In genomic region chr2:33350632-33351031, GRCh38 we compare ENCODE assay signal across 35 cellular contexts.
"Had no signal": no experiment of that assay in that cellular context is flagged by ENCODE, and none has a peak within 500 bp of the region (broad histone marks: within the 10 kb centered on the region; RNA-seq: fewer than 3 reads in every experiment).

No MANE protein-coding gene starts in this region.

- DNase-seq: Karpas-422, Kasumi-1, MG63, MM.1S, MV-4-11, NCI-H1048, NCI-H1092, NCI-H1092 treated with DMSO at 0.1 percent for 48 hours, NCI-H1105, NCI-H1105 treated with DMSO at 0.1 percent for 48 hours, NCI-H1417, NCI-H1417 treated with DMSO at 0.1 percent for 48 hours, NCI-H1436, NCI-H1436 treated with DMSO at 0.1 percent for 48 hours, NCI-H146, NCI-H1694, NCI-H1694 treated with DMSO at 0.1 percent for 48 hours, NCI-H187, NCI-H187 treated with DMSO at 0.1 percent for 48 hours, NCI-H1930, NCI-H2029, NCI-H2029 treated with DMSO at 0.1 percent for 48 hours, NCI-H2081, NCI-H2081 treated with DMSO at 0.1 percent for 48 hours, NCI-H2107, NCI-H2171, NCI-H2171 treated with DMSO at 0.1 percent for 48 hours, NCI-H2227 treated with DMSO at 0.1 percent for 48 hours, NCI-H226, NCI-H345, NCI-H446, NCI-H446 treated with DMSO at 0.1 percent for 48 hours, NCI-H510A, NCI-H510A treated with DMSO at 0.1 percent for 48 hours had no signal

- H3K27ac ChIP-seq: KMS-11 had no signal

- H3K4me2 ChIP-seq: KMS-11 had no signal

- H3K4me3 ChIP-seq: MG63 had no signal

- H3K27me3 ChIP-seq: MG63 had no signal

- H3K9ac ChIP-seq: KMS-11 had no signal
